1 cellular context compared by ENCODE assay signal in genomic region chr20:32356935-32357868, GRCh38.
A peak's percentile ranks its signal among the peaks of the same experiment; 100 is the strongest.
TF ChIP-seq lines count a peak whose summit lies in the region.

No MANE protein-coding gene starts in this region.

TF ChIP-seq in HepG2, 621 proteins besides CTCF, POLR2A, EP300 and RAD21 (continued from another document and continues in another):
- TF ChIP-seq TCF7L2 (IDR thresholded peaks at IDR 0.05; ENCODE audit: low read depth, low read length) (no peak), DNMT1 (CRISPR knock-in tag; IDR thresholded peaks at IDR 0.05) (0 out of 2 replicates have a peak, but pooled peaks have one; percentile 69), SOX13 (IDR thresholded peaks at IDR 0.05) (no peak), SOX13 (CRISPR knock-in tag; conservative IDR thresholded peaks at IDR 0.05 in 1 of 2, IDR thresholded peaks at IDR 0.05 in 1 of 2) (peak in 1 of 2 experiments; percentile 82; a peak in 1 of 4 replicates), ZNF713 (CRISPR knock-in tag; IDR thresholded peaks at IDR 0.05) (0 out of 2 replicates have a peak, but pooled peaks have one; percentile 40), GZF1 (CRISPR knock-in tag; IDR thresholded peaks at IDR 0.05) (0 out of 2 replicates have a peak, but pooled peaks have one; percentile 11), ZNF256 (CRISPR knock-in tag; conservative IDR thresholded peaks at IDR 0.05) (0 out of 2 replicates have a peak, but pooled peaks have one; percentile 85), ZNF292 (CRISPR knock-in tag; IDR thresholded peaks at IDR 0.05; ENCODE audit: borderline replicate concordance, low read depth) (0 out of 2 replicates have a peak, but pooled peaks have one; percentile 47), ZNF329 (CRISPR knock-in tag; IDR thresholded peaks at IDR 0.05; ENCODE audit: low read depth) (no peak), SPEN (CRISPR knock-in tag; IDR thresholded peaks at IDR 0.05; ENCODE audit: low read depth) (0 out of 2 replicates have a peak, but pooled peaks have one; percentile 41), ZBTB39 (CRISPR knock-in tag; IDR thresholded peaks at IDR 0.05) (peak; percentile 79), SRY (CRISPR knock-in tag; IDR thresholded peaks at IDR 0.05) (0 out of 2 replicates have a peak, but pooled peaks have one; percentile 37), MIER3 (CRISPR knock-in tag; IDR thresholded peaks at IDR 0.05; ENCODE audit: borderline replicate concordance) (no peak; the same call in 1 of the 2 replicates), PRMT3 (CRISPR knock-in tag; IDR thresholded peaks at IDR 0.05; ENCODE audit: borderline replicate concordance, low read depth) (0 out of 2 replicates have a peak, but pooled peaks have one; percentile 29), ZBTB25 (CRISPR knock-in tag; IDR thresholded peaks at IDR 0.05) (no peak), TCF12 (IDR thresholded peaks at IDR 0.05) (no peak), TCF12 (CRISPR knock-in tag; IDR thresholded peaks at IDR 0.05) (no peak), AGO1 (IDR thresholded peaks at IDR 0.05; ENCODE audit: low read depth, low read length, poor library complexity, severe bottlenecking) (no peak), ZNF512B (CRISPR knock-in tag; IDR thresholded peaks at IDR 0.05; ENCODE audit: borderline replicate concordance) (0 out of 2 replicates have a peak, but pooled peaks have one; percentile 19), ZNF30 (CRISPR knock-in tag; IDR thresholded peaks at IDR 0.05) (0 out of 2 replicates have a peak, but pooled peaks have one; percentile 72), TGIF2 (CRISPR knock-in tag; IDR thresholded peaks at IDR 0.05) (peak; percentile 31; the same call in 1 of the 2 replicates), ZNF333 (CRISPR knock-in tag; IDR thresholded peaks at IDR 0.05; ENCODE audit: borderline replicate concordance) (peak; percentile 21; the same call in 1 of the 2 replicates), CC2D1A (CRISPR knock-in tag; IDR thresholded peaks at IDR 0.05) (peak; percentile 95; the same call in 1 of the 2 replicates), ZNF17 (CRISPR knock-in tag; IDR thresholded peaks at IDR 0.05) (no peak), RAD51 (IDR thresholded peaks at IDR 0.05; ENCODE audit: borderline replicate concordance) (no peak), KDM5A (IDR thresholded peaks at IDR 0.05; ENCODE audit: borderline replicate concordance, low read length) (peak; percentile 11; the same call in 1 of the 2 replicates), MTF2 (CRISPR knock-in tag; IDR thresholded peaks at IDR 0.05; ENCODE audit: borderline replicate concordance) (peak; percentile 75; the same call in 1 of the 2 replicates), ZNF709 (CRISPR knock-in tag; IDR thresholded peaks at IDR 0.05) (no peak), PHF8 (CRISPR knock-in tag; IDR thresholded peaks at IDR 0.05) (peak; percentile 54), ZNF431 (CRISPR knock-in tag; IDR thresholded peaks at IDR 0.05; ENCODE audit: borderline replicate concordance, low read depth) (peak; percentile 47; the same call in 1 of the 2 replicates), ZNF136 (CRISPR knock-in tag; IDR thresholded peaks at IDR 0.05; ENCODE audit: low read depth) (no peak; the same call in 1 of the 2 replicates), ZNF354B (CRISPR knock-in tag; IDR thresholded peaks at IDR 0.05) (peak; percentile 76; the same call in 1 of the 2 replicates), TMF1 (CRISPR knock-in tag; IDR thresholded peaks at IDR 0.05; ENCODE audit: low read depth) (no peak), ZBTB7B (CRISPR knock-in tag; IDR thresholded peaks at IDR 0.05) (no peak), ZFP36L2 (CRISPR knock-in tag; IDR thresholded peaks at IDR 0.05) (peak; percentile 41; the same call in 1 of the 2 replicates), ZNF430 (CRISPR knock-in tag; IDR thresholded peaks at IDR 0.05) (no peak), ZNF383 (CRISPR knock-in tag; IDR thresholded peaks at IDR 0.05; ENCODE audit: borderline replicate concordance) (peak; percentile 15; the same call in 1 of the 2 replicates), MAFF (IDR thresholded peaks at IDR 0.05; ENCODE audit: low read depth, low read length) (0 out of 2 replicates have a peak, but pooled peaks have one; percentile 1), ZNF576 (CRISPR knock-in tag; IDR thresholded peaks at IDR 0.05) (0 out of 2 replicates have a peak, but pooled peaks have one; percentile 75), ZNF101 (CRISPR knock-in tag; IDR thresholded peaks at IDR 0.05; ENCODE audit: borderline replicate concordance, low read depth) (0 out of 2 replicates have a peak, but pooled peaks have one; percentile 7), ZNF768 (CRISPR knock-in tag; IDR thresholded peaks at IDR 0.05) (peak; percentile 95), HNRNPLL (IDR thresholded peaks at IDR 0.05; ENCODE audit: low read depth, low read length, poor library complexity, severe bottlenecking) (no peak), U2AF1 (optimal IDR thresholded peaks at IDR 0.05; ENCODE audit: low read depth, low read length) (no peak), ADNP (CRISPR knock-in tag; IDR thresholded peaks at IDR 0.05) (peak; percentile 43; the same call in 1 of the 2 replicates), PAX8 (CRISPR knock-in tag; IDR thresholded peaks at IDR 0.05; ENCODE audit: borderline replicate concordance) (no peak), KDM1A (CRISPR knock-in tag; IDR thresholded peaks at IDR 0.05) (peak; percentile 37)
- TF ChIP-seq, protein P1, sequence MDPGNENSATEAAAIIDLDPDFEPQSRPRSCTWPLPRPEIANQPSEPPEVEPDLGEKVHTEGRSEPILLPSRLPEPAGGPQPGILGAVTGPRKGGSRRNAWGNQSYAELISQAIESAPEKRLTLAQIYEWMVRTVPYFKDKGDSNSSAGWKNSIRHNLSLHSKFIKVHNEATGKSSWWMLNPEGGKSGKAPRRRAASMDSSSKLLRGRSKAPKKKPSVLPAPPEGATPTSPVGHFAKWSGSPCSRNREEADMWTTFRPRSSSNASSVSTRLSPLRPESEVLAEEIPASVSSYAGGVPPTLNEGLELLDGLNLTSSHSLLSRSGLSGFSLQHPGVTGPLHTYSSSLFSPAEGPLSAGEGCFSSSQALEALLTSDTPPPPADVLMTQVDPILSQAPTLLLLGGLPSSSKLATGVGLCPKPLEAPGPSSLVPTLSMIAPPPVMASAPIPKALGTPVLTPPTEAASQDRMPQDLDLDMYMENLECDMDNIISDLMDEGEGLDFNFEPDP (CRISPR knock-in tag; conservative IDR thresholded peaks at IDR 0.05) = peak; percentile 90; the same call in 1 of the 2 replicates
- TF ChIP-seq, protein P2, sequence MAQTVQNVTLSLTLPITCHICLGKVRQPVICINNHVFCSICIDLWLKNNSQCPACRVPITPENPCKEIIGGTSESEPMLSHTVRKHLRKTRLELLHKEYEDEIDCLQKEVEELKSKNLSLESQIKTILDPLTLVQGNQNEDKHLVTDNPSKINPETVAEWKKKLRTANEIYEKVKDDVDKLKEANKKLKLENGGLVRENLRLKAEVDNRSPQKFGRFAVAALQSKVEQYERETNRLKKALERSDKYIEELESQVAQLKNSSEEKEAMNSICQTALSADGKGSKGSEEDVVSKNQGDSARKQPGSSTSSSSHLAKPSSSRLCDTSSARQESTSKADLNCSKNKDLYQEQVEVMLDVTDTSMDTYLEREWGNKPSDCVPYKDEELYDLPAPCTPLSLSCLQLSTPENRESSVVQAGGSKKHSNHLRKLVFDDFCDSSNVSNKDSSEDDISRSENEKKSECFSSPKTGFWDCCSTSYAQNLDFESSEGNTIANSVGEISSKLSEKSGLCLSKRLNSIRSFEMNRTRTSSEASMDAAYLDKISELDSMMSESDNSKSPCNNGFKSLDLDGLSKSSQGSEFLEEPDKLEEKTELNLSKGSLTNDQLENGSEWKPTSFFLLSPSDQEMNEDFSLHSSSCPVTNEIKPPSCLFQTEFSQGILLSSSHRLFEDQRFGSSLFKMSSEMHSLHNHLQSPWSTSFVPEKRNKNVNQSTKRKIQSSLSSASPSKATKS (CRISPR knock-in tag; IDR thresholded peaks at IDR 0.05) = peak; percentile 48; the same call in 1 of the 2 replicates
- TF ChIP-seq, protein P3, sequence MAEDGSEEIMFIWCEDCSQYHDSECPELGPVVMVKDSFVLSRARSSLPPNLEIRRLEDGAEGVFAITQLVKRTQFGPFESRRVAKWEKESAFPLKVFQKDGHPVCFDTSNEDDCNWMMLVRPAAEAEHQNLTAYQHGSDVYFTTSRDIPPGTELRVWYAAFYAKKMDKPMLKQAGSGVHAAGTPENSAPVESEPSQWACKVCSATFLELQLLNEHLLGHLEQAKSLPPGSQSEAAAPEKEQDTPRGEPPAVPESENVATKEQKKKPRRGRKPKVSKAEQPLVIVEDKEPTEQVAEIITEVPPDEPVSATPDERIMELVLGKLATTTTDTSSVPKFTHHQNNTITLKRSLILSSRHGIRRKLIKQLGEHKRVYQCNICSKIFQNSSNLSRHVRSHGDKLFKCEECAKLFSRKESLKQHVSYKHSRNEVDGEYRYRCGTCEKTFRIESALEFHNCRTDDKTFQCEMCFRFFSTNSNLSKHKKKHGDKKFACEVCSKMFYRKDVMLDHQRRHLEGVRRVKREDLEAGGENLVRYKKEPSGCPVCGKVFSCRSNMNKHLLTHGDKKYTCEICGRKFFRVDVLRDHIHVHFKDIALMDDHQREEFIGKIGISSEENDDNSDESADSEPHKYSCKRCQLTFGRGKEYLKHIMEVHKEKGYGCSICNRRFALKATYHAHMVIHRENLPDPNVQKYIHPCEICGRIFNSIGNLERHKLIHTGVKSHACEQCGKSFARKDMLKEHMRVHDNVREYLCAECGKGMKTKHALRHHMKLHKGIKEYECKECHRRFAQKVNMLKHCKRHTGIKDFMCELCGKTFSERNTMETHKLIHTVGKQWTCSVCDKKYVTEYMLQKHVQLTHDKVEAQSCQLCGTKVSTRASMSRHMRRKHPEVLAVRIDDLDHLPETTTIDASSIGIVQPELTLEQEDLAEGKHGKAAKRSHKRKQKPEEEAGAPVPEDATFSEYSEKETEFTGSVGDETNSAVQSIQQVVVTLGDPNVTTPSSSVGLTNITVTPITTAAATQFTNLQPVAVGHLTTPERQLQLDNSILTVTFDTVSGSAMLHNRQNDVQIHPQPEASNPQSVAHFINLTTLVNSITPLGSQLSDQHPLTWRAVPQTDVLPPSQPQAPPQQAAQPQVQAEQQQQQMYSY (CRISPR knock-in tag; IDR thresholded peaks at IDR 0.05) = peak; percentile 62; the same call in 1 of the 2 replicates
- TF ChIP-seq, protein P4, sequence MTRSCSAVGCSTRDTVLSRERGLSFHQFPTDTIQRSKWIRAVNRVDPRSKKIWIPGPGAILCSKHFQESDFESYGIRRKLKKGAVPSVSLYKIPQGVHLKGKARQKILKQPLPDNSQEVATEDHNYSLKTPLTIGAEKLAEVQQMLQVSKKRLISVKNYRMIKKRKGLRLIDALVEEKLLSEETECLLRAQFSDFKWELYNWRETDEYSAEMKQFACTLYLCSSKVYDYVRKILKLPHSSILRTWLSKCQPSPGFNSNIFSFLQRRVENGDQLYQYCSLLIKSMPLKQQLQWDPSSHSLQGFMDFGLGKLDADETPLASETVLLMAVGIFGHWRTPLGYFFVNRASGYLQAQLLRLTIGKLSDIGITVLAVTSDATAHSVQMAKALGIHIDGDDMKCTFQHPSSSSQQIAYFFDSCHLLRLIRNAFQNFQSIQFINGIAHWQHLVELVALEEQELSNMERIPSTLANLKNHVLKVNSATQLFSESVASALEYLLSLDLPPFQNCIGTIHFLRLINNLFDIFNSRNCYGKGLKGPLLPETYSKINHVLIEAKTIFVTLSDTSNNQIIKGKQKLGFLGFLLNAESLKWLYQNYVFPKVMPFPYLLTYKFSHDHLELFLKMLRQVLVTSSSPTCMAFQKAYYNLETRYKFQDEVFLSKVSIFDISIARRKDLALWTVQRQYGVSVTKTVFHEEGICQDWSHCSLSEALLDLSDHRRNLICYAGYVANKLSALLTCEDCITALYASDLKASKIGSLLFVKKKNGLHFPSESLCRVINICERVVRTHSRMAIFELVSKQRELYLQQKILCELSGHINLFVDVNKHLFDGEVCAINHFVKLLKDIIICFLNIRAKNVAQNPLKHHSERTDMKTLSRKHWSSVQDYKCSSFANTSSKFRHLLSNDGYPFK (CRISPR knock-in tag; IDR thresholded peaks at IDR 0.05; ENCODE audit: borderline replicate concordance) = no peak
